ENCODE assay signal across 8 cellular contexts in genomic region chr18:657311-657997, GRCh38. TPM values are rescaled to one million over a fixed set of nuclear protein-coding genes. Genes with fewer than 3 reads are reported as not detected.
DNase-seq lines count a peak whose midpoint lies in the region; ATAC-seq and TF ChIP-seq lines count a peak whose summit lies in the region.

TSS of gene TYMS (plus strand) at chr18:657653. CDS start at chr18:657743, 90 bp downstream.

- H3K27me3 ChIP-seq in DND-41 (ENCODE audit: insufficient read depth, low read length, poor library complexity) (no peaks in the 10 kb centered on the region), neural cell (ENCODE audit: insufficient read depth, low read depth, low read length) (no peaks in the 10 kb centered on the region), vagina (no peaks in the 10 kb centered on the region)

- H3K36me3 ChIP-seq in DND-41 (ENCODE audit: insufficient read depth, low read length): peaks cover 49% of the 10 kb centered on the region
- no peaks in the 10 kb centered on the region for H3K36me3 ChIP-seq in neural cell (ENCODE audit: insufficient read depth, low read length)
- H3K36me3 ChIP-seq in vagina: no peaks in the 10 kb centered on the region

- TF ChIP-seq CTCF in DND-41 (IDR thresholded peaks at IDR 0.05; ENCODE audit: borderline replicate concordance, extremely low read depth, low read length, poor library complexity, severe bottlenecking) (peak; percentile 28), fibroblast of mammary gland (conservative IDR thresholded peaks at IDR 0.05; ENCODE audit: control insufficient read depth, insufficient read depth, low read depth, low read length) (no peak), neural cell (IDR thresholded peaks at IDR 0.05; ENCODE audit: poor library complexity, severe bottlenecking) (peak; percentile 64), vagina (IDR thresholded peaks at IDR 0.05) (no peak)

- no peak for TF ChIP-seq EP300 in neural cell (conservative IDR thresholded peaks at IDR 0.05; ENCODE audit: poor library complexity, severe bottlenecking)

- H3K4me3 ChIP-seq in DND-41 (ENCODE audit: low read depth in 1 of 2, low read length in 2 of 2): peak within 1 kb of the TSS; percentile 49 to 81
- peak within 1 kb of the TSS; percentile 78 for H3K4me3 ChIP-seq in fibroblast of mammary gland (ENCODE audit: control insufficient read depth, low read depth, low read length)
- H3K4me3 ChIP-seq in neural cell (ENCODE audit: low read length): peak within 1 kb of the TSS; percentile 99
- H3K4me3 ChIP-seq in vagina: peak within 1 kb of the TSS; percentile 71 to 90

- H3K4me1 ChIP-seq in DND-41 (ENCODE audit: insufficient read depth, low read length) (peaks cover 52% of the 10 kb centered on the region), vagina (peaks cover 5% of the 10 kb centered on the region)

- TF ChIP-seq RAD21 in neural cell (conservative IDR thresholded peaks at IDR 0.05): no peak

- H4K20me1 ChIP-seq in DND-41 (ENCODE audit: insufficient read depth, low read length): peaks cover 29% of the 10 kb centered on the region
- no peaks in the 10 kb centered on the region for H4K20me1 ChIP-seq in neural cell (ENCODE audit: insufficient read depth)

- H3F3A ChIP-seq in neural cell (ENCODE audit: insufficient read depth, low read length, poor library complexity, severe bottlenecking): no peaks in the 10 kb centered on the region

- H3K4me2 ChIP-seq in DND-41 (ENCODE audit: insufficient read depth, low read length) (peak within 1 kb of the TSS; percentile 73), neural cell (ENCODE audit: low read length) (peak within 1 kb of the TSS; percentile 42)

- no peaks in the 10 kb centered on the region for H3K9me2 ChIP-seq in neural cell (ENCODE audit: insufficient read depth, low read length)

- no peaks in the 10 kb centered on the region for H3K9me3 ChIP-seq in DND-41 (ENCODE audit: insufficient read depth, low read length, severe bottlenecking)
- no peaks in the 10 kb centered on the region for H3K9me3 ChIP-seq in neural cell (ENCODE audit: low read length)
- H3K9me3 ChIP-seq in vagina: no peaks in the 10 kb centered on the region

- H3K27ac ChIP-seq in DND-41 (ENCODE audit: low read length) (peak within 1 kb of the TSS; percentile 95), neural cell (ENCODE audit: low read length) (no peak within 1 kb of the TSS), vagina (peak within 1 kb of the TSS; percentile 4)

- DNase-seq in DND-41: peak; percentile 89
- DNase-seq in HT-29 (ENCODE audit: low spot score): peak; percentile 94
- peak; percentile 85 for DNase-seq in NCI-H774 (lab: John Stamatoyannopoulos, UW)
- DNase-seq in activated CD8-positive, alpha-beta memory T cell treated with anti-CD3 and anti-CD28 coated beads, Interleukin-2, amount 50 U/mL, for 4 hours: peak; percentile 27
- DNase-seq in fibroblast of mammary gland (ENCODE audit: low read depth): peak; percentile 53
- DNase-seq in vagina (ENCODE audit: extremely low spot score in 2 of 2): no peak

- ATAC-seq in DND-41 (ENCODE audit: insufficient read depth, low read depth): peak; percentile 80
- ATAC-seq in GM21447 (IDR thresholded peaks at IDR 0.05; ENCODE audit: unreplicated experiment): peak; percentile 43

- peak within 1 kb of the TSS; percentile 82 for H2AFZ ChIP-seq in DND-41 (ENCODE audit: low read depth, low read length)
- peak within 1 kb of the TSS; percentile 43 for H2AFZ ChIP-seq in neural cell (ENCODE audit: low read depth, low read length)

- H3K79me2 ChIP-seq in DND-41 (ENCODE audit: insufficient read depth, low read length): peaks cover 71% of the 10 kb centered on the region
- H3K79me2 ChIP-seq in neural cell (replicated peaks; ENCODE audit: insufficient read depth, low read length): no peaks in the 10 kb centered on the region

- no peak for TF ChIP-seq POLR2A in vagina (IDR thresholded peaks at IDR 0.05)

- H3K9ac ChIP-seq in DND-41 (ENCODE audit: low read depth, low read length) (peak within 1 kb of the TSS; percentile 93), neural cell (ENCODE audit: low read length) (peak within 1 kb of the TSS; percentile 55)

- intact Hi-C loops in vagina (cut with DNase I): no loop called here

TF ChIP-seq in neural cell, 6 proteins besides CTCF, POLR2A, EP300 and RAD21:
- peak; percentile 10 for TF ChIP-seq SMC3 (conservative IDR thresholded peaks at IDR 0.05; ENCODE audit: poor library complexity)
- TF ChIP-seq MXI1 (conservative IDR thresholded peaks at IDR 0.05; ENCODE audit: poor library complexity, severe bottlenecking): peak; percentile 57
- no peak for TF ChIP-seq POLR2AphosphoS5 (IDR thresholded peaks at IDR 0.05)

RNA-seq across cellular contexts. Expression of gene TYMS, which starts in this region (rescaled TPM):
- 49.2 and 56.4 TPM in 2 replicates for total RNA-seq in HT-29 (2014; rRNA removed; shearing (Covaris generic))
- 1.9 and 3.3 TPM in 2 replicates for polyA plus RNA-seq in neural cell
- 0.97 and 3.1 TPM in 2 replicates for polyA minus RNA-seq in neural cell
- total RNA-seq in vagina: 11.3 TPM

Comparison
In these comparisons a context has a peak if more than half of its experiments do, and no peak if none do; other contexts are left out.
1. DNase-seq: peak in DND-41 (single experiment), HT-29 (single experiment), NCI-H774 (single experiment), activated CD8-positive, alpha-beta memory T cell treated with anti-CD3 and anti-CD28 coated beads, Interleukin-2, amount 50 U/mL, for 4 hours (single experiment) and fibroblast of mammary gland (single experiment); none in vagina (0 of 2).
2. CTCF ChIP-seq: peak in DND-41 (single experiment) and neural cell (single experiment); none in fibroblast of mammary gland (single experiment) and vagina (0 of 3).
3. Peak in every context shown above with its lines, with median percentiles within 50 percentile points of each other: H3K4me3 ChIP-seq.